9 cellular contexts compared by ENCODE assay signal in genomic region chr16:10552998-10553491, GRCh38. TPM values are rescaled to one million over a fixed set of nuclear protein-coding genes. Genes with fewer than 3 reads are reported as not detected.
DNase-seq lines count a peak whose midpoint lies in the region; ATAC-seq, FAIRE-seq and TF ChIP-seq lines count a peak whose summit lies in the region.
"Had no signal": no experiment of that assay in that cellular context is flagged by ENCODE, and none has a peak within 500 bp of the region (broad histone marks: within the 10 kb centered on the region; RNA-seq: fewer than 3 reads in every experiment).

No MANE protein-coding gene starts in this region.

- no peaks in the 10 kb centered on the region for H3K9me1 ChIP-seq in endothelial cell of umbilical vein (replicated peaks; ENCODE audit: control insufficient read depth, extremely low read depth, insufficient read depth, low read length)

- DNase-seq in GM19238 (ENCODE audit: insufficient read length, low spot score) (peak; percentile 87), endothelial cell of umbilical vein (ENCODE audit: low read depth, low spot score) (peak; percentile 13), posterior vena cava (ENCODE audit: low spot score) (no peak), putamen (ENCODE audit: low spot score) (no peak), lower leg skin (ENCODE audit: low spot score in 2 of 2) (no peak)
- peak; percentile 35 to 41 for DNase-seq in activated CD4-positive, alpha-beta T cell treated with anti-CD3 and anti-CD28 coated beads for 4 hours
- peak; percentile 69 for DNase-seq in stimulated activated CD4-positive, alpha-beta T cell treated with anti-CD3 and anti-CD28 coated beads, Interleukin-15, amount 100 ng/mL, for 24 hours

- H3K27me3 ChIP-seq in endothelial cell of umbilical vein (ENCODE audit: control insufficient read depth in 2 of 2, insufficient read depth in 2 of 2, low read length in 2 of 2), result no peaks in the 10 kb centered on the region

- H3K9ac ChIP-seq in endothelial cell of umbilical vein (replicated peaks; ENCODE audit: extremely low read depth, insufficient read depth, low read length), result no peak overlapping the region

- no peak overlapping the region for H3K27ac ChIP-seq in endothelial cell of umbilical vein (ENCODE audit: insufficient read depth, low read depth, low read length)
- H3K27ac ChIP-seq: SK-N-MC had no signal

- no peaks in the 10 kb centered on the region for H4K20me1 ChIP-seq in endothelial cell of umbilical vein (replicated peaks; ENCODE audit: control insufficient read depth, extremely low read depth, insufficient read depth, low read length)

- intact Hi-C loops in endothelial cell of umbilical vein (cut with micrococcal nuclease), result no loop called here
- intact Hi-C loops in posterior vena cava (cut with DNase I), result loop anchor here in 1 of 2 donors (5.0 kb wide), 1 partner anchor 254 kb away; no protein-coding TSS in a partner anchor
- intact Hi-C loops in lower leg skin (cut with DNase I; ENCODE audit: low total_unique reads), result no loop called here

- dilution Hi-C loops in endothelial cell of umbilical vein (cut with MboI; ENCODE audit: extremely low pct_ligation_motif_present, low sequenced_read_pairs), result no loop called here

- peak; percentile 98 for ATAC-seq in HG03175 (IDR thresholded peaks at IDR 0.05; ENCODE audit: unreplicated experiment)

- POLR2A ChIA-PET in endothelial cell of umbilical vein (lab: Charles Lee), result no interaction called here

- H2AFZ ChIP-seq in endothelial cell of umbilical vein (ENCODE audit: low read depth, low read length), result no peak overlapping the region

- H3K9me3 ChIP-seq in endothelial cell of umbilical vein (replicated peaks; ENCODE audit: control insufficient read depth, insufficient read depth, low read length), result no peaks in the 10 kb centered on the region

- BruUV-seq in endothelial cell of umbilical vein (replicated peaks; lab: Mats Ljungman, UMichigan), result no TSS peak

- no peak overlapping the region for H3K4me2 ChIP-seq in endothelial cell of umbilical vein (ENCODE audit: insufficient read depth, low read length)

- TF ChIP-seq CTCF in endothelial cell of umbilical vein (IDR thresholded peaks at IDR 0.05; ENCODE audit: extremely low read depth in 1 of 2, insufficient read depth in 1 of 2, low read depth in 1 of 2, low read length in 2 of 2), result no peak
- no peak for TF ChIP-seq CTCF in lower leg skin (IDR thresholded peaks at IDR 0.05)

- no peak for FAIRE-seq in endothelial cell of umbilical vein (lab: Jason Lieb, UNC)

- WGBS in lower leg skin, 2 donors, result 62 to 70% methylated on average over 19 of the region's 19 CpGs

- CTCF ChIA-PET in endothelial cell of umbilical vein (lab: Charles Lee), result interaction anchor here (1.0 kb wide), 1 partner anchor 26 kb away, joined by 3 read pairs; no protein-coding TSS in a partner anchor

- H3K4me1 ChIP-seq in endothelial cell of umbilical vein (ENCODE audit: control insufficient read depth, extremely low read depth, insufficient read depth, low read length), result no peaks in the 10 kb centered on the region

- no peaks in the 10 kb centered on the region for H3K36me3 ChIP-seq in endothelial cell of umbilical vein (ENCODE audit: control insufficient read depth in 2 of 2, extremely low read depth in 1 of 2, insufficient read depth in 2 of 2, low read length in 2 of 2)

- TF ChIP-seq POLR2A in endothelial cell of umbilical vein (IDR thresholded peaks at IDR 0.05; ENCODE audit: low read depth, low read length) (no peak), lower leg skin (IDR thresholded peaks at IDR 0.05) (no peak)

- H3K4me3 ChIP-seq in endothelial cell of umbilical vein (replicated peaks in 1 of 3; ENCODE audit: insufficient read depth in 1 of 3, low read depth in 1 of 3, low read length in 3 of 3) (no peak overlapping the region), lower leg skin (ENCODE audit: low read depth, poor library complexity, severe bottlenecking) (no peak overlapping the region)
- H3K4me3 ChIP-seq: SK-N-MC had no signal

- no peaks in the 10 kb centered on the region for H3K79me2 ChIP-seq in endothelial cell of umbilical vein (ENCODE audit: control insufficient read depth, insufficient read depth, low read length)

TF ChIP-seq in endothelial cell of umbilical vein, 7 proteins besides CTCF, POLR2A, EP300 and RAD21:
- TF ChIP-seq GATA2 (IDR thresholded peaks at IDR 0.05; ENCODE audit: insufficient read depth, insufficient read length, low read depth, low read length) (no peak), POLR2AphosphoS5 (IDR thresholded peaks at IDR 0.05; ENCODE audit: insufficient read depth, low read depth, low read length) (no peak), FOS (IDR thresholded peaks at IDR 0.05; ENCODE audit: borderline replicate concordance, insufficient read depth, low read length) (no peak), MYC (IDR thresholded peaks at IDR 0.05; ENCODE audit: low read depth, low read length) (no peak), JUN (IDR thresholded peaks at IDR 0.05; ENCODE audit: borderline replicate concordance, insufficient read depth, insufficient read length, low read depth) (no peak), EZH2 (IDR thresholded peaks at IDR 0.05; ENCODE audit: borderline replicate concordance, low read depth, low read length, severe bottlenecking) (no peak), MAX (IDR thresholded peaks at IDR 0.05; ENCODE audit: insufficient read depth, insufficient read length) (no peak)

RNA-seq across cellular contexts. Expression of gene EMP2, which starts 27.4 kb away (rescaled TPM):
- total RNA-seq in endothelial cell of umbilical vein (18.3 and 25.5 TPM in 2 replicates), posterior vena cava (10 to 100 TPM; 45.8 to 68.5 TPM), lower leg skin (100 to 1,000 TPM in 2 of 4 donors, 10 to 100 TPM in 2; 74.1 to 167 (median 104) TPM)
- polyA plus RNA-seq in endothelial cell of umbilical vein, result 19.0 and 25.5 TPM in 2 replicates
- polyA plus RNA-seq in endothelial cell of umbilical vein (2011; cell fraction: cytosol; rRNA removed), result 13.0 and 14.8 TPM in 2 replicates
- 7.8 and 11.0 TPM in 2 replicates for polyA plus RNA-seq in endothelial cell of umbilical vein (2011; cell fraction: nucleus; rRNA removed)
- 9.1 and 10.5 TPM in 2 replicates for polyA plus RNA-seq in endothelial cell of umbilical vein (2012)
- 40.3 and 45.9 TPM in 2 replicates for polyA minus RNA-seq in endothelial cell of umbilical vein
- polyA minus RNA-seq in endothelial cell of umbilical vein (2011; cell fraction: cytosol; rRNA and poly(A)+ RNA removed), result 55.6 TPM
- polyA minus RNA-seq in endothelial cell of umbilical vein (2011; cell fraction: nucleus; rRNA and poly(A)+ RNA removed), result 6.3 and 9.4 TPM in 2 replicates

Comparison
In these comparisons a context has a peak if more than half of its experiments do, and no peak if none do; other contexts are left out.
1. DNase-seq: peak in GM19238 (single experiment), activated CD4-positive, alpha-beta T cell treated with anti-CD3 and anti-CD28 coated beads for 4 hours (2 of 2), endothelial cell of umbilical vein (single experiment) and stimulated activated CD4-positive, alpha-beta T cell treated with anti-CD3 and anti-CD28 coated beads, Interleukin-15, amount 100 ng/mL, for 24 hours (single experiment); none in posterior vena cava (single experiment), putamen (single experiment) and lower leg skin (0 of 2).